26 cellular contexts compared by ENCODE assay signal in the genomic region with DNA sequence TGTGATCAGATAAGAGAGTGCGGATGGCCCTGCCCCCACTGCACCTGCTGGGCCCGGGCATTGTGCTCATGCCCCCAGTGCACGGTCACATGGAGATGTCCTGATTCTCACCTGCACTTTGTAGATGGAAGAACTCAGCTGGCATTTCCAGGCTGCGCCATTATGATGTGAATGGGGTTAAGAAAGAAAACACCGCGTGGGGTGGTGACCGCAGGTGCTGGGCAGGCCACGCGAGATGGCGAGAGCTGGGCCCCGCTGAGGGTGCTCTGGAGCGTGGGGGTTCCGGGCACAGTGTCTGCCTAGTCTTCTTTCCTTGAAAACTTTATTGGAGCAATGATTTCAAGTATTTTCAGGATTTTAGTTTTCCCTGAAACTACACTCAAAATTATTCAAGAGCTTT. TPM values are rescaled to one million over a fixed set of nuclear protein-coding genes. Genes with fewer than 3 reads are reported as not detected.
DNase-seq lines count a peak whose midpoint lies in the region; ATAC-seq and TF ChIP-seq lines count a peak whose summit lies in the region.
"Had no signal": no experiment of that assay in that cellular context is flagged by ENCODE, and none has a peak within 500 bp of the region (broad histone marks: within the 10 kb centered on the region; RNA-seq: fewer than 3 reads in every experiment).

No MANE protein-coding gene starts in this region.

- H3K27ac ChIP-seq in smooth muscle cell (ENCODE audit: low read depth) = no peak overlapping the region
- no peak overlapping the region for H3K27ac ChIP-seq in SJCRH30
- H3K27ac ChIP-seq: BLaER1 treated with 17β-estradiol and CSF1 and Interleukin-3, amounts not matched to agents 10 nM and 100 nM; SK-N-MC had no signal

- H3K4me2 ChIP-seq in smooth muscle cell = no peak overlapping the region
- H3K4me2 ChIP-seq: BLaER1 treated with 17β-estradiol and CSF1 and Interleukin-3, amounts not matched to agents 10 nM and 100 nM had no signal

- H3K36me3 ChIP-seq in smooth muscle cell (ENCODE audit: low read depth) (no peaks in the 10 kb centered on the region), SJCRH30 (peaks cover 3% of the 10 kb centered on the region; the same call in 1 of the 2 replicates)

- no peaks in the 10 kb centered on the region for H3K9me3 Mint-ChIP-seq in activated T-cell treated with anti-CD3 and anti-CD28 coated beads, Interleukin-2, amount 50 U/mL, for 4 hours
- H3K9me3 Mint-ChIP-seq: CD4-positive, alpha-beta T cell had no signal

- TF ChIP-seq CTCF in smooth muscle cell (IDR thresholded peaks at IDR 0.05; ENCODE audit: borderline replicate concordance, insufficient read depth, poor library complexity, severe bottlenecking) = no peak

- no peaks in the 10 kb centered on the region for H3K4me1 Mint-ChIP-seq in activated T-cell treated with anti-CD3 and anti-CD28 coated beads, Interleukin-2, amount 50 U/mL, for 4 hours (ENCODE audit: low read depth)

- H3K4me3 ChIP-seq in smooth muscle cell = no peak overlapping the region
- no peak overlapping the region for H3K4me3 ChIP-seq in SJCRH30
- H3K4me3 ChIP-seq: BLaER1 treated with 17β-estradiol and CSF1 and Interleukin-3, amounts not matched to agents 10 nM and 100 nM; SK-N-MC had no signal

- DNase-seq in left ventricle myocardium superior = peak; percentile 12
- DNase-seq in left cardiac atrium = no peak
- DNase-seq in NCI-H146 treated with DMSO at 0.1 percent for 48 hours (lab: John Stamatoyannopoulos, UW; ENCODE audit: unreplicated experiment) = peak; percentile 64
- peak; percentile 18 for DNase-seq in NCI-H2196 (lab: John Stamatoyannopoulos, UW; ENCODE audit: unreplicated experiment)
- no peak for DNase-seq in activated T-cell treated with anti-CD3 and anti-CD28 coated beads, Interleukin-2, amount 50 U/mL, for 4 hours
- DNase-seq in smooth muscle cell (lab: John Stamatoyannopoulos, UW; ENCODE audit: unreplicated experiment) = no peak
- DNase-seq in SJCRH30 = no peak
- DNase-seq: AML-193; CD4-positive, alpha-beta T cell; COR-L47; DMS 273 treated with DMSO at 0.1 percent for 48 hours; DND-41; KBM-7; MV-4-11; NCI-H1105; NCI-H1694 treated with DMSO at 0.1 percent for 48 hours; NCI-H2171; NCI-H526; NCI-H82; RPMI8226; SHP77 treated with DMSO at 0.1 percent for 48 hours had no signal

- no peaks in the 10 kb centered on the region for H3K9me3 ChIP-seq in smooth muscle cell (replicated peaks; ENCODE audit: low read depth)
- H3K9me3 ChIP-seq in SJCRH30 (replicated peaks) = no peaks in the 10 kb centered on the region
- H3K9me3 ChIP-seq: BLaER1 treated with 17β-estradiol and CSF1 and Interleukin-3, amounts not matched to agents 10 nM and 100 nM had no signal

- no peak overlapping the region for H2AFZ ChIP-seq in smooth muscle cell (ENCODE audit: low read depth)

- H3K4me1 ChIP-seq in smooth muscle cell (ENCODE audit: low read depth) (no peaks in the 10 kb centered on the region), SJCRH30 (peaks cover 8% of the 10 kb centered on the region; the same call in 1 of the 2 replicates)

- no peaks in the 10 kb centered on the region for H3F3A ChIP-seq in smooth muscle cell (ENCODE audit: low read depth)

- ATAC-seq in left ventricle myocardium superior (no peak), left cardiac atrium (no peak)
- no peak for ATAC-seq in activated T-cell treated with anti-CD3 and anti-CD28 coated beads, Interleukin-2, amount 50 U/mL, for 4 hours
- ATAC-seq: HCT116 had no signal

- H3K27me3 Mint-ChIP-seq in activated T-cell treated with anti-CD3 and anti-CD28 coated beads, Interleukin-2, amount 50 U/mL, for 4 hours (ENCODE audit: low read depth) = no peaks in the 10 kb centered on the region
- H3K27me3 Mint-ChIP-seq: CD4-positive, alpha-beta T cell had no signal

- peaks cover 6% of the 10 kb centered on the region for H4K20me1 ChIP-seq in smooth muscle cell (ENCODE audit: low read depth)

- H3K79me2 ChIP-seq in smooth muscle cell (ENCODE audit: low read depth) = no peaks in the 10 kb centered on the region

- H3K9ac ChIP-seq in smooth muscle cell (ENCODE audit: low read depth) = no peak overlapping the region
- H3K9ac ChIP-seq: BLaER1 treated with 17β-estradiol and CSF1 and Interleukin-3, amounts not matched to agents 10 nM and 100 nM had no signal

- no peaks in the 10 kb centered on the region for H3K27me3 ChIP-seq in smooth muscle cell (ENCODE audit: low read depth)
- H3K27me3 ChIP-seq in SJCRH30 = no peaks in the 10 kb centered on the region
- H3K27me3 ChIP-seq: BLaER1 treated with 17β-estradiol and CSF1 and Interleukin-3, amounts not matched to agents 10 nM and 100 nM had no signal

- no peaks in the 10 kb centered on the region for H3K36me3 Mint-ChIP-seq in activated T-cell treated with anti-CD3 and anti-CD28 coated beads, Interleukin-2, amount 50 U/mL, for 4 hours (ENCODE audit: insufficient read depth)

- intact Hi-C loops in left ventricle myocardium superior (cut with micrococcal nuclease) (no loop called here), left cardiac atrium (cut with DNase I) (no loop called here)

- WGBS in smooth muscle cell (ENCODE audit: low lambda C conversion rate) = 98% methylated on average over 13 of the region's 13 CpGs

- no peak overlapping the region for H3K4me3 Mint-ChIP-seq in activated T-cell treated with anti-CD3 and anti-CD28 coated beads, Interleukin-2, amount 50 U/mL, for 4 hours
- H3K4me3 Mint-ChIP-seq: CD4-positive, alpha-beta T cell had no signal

RNA-seq across cellular contexts. Expression of a gene that starts 17.8 kb away (rescaled TPM):
- total RNA-seq in left ventricle myocardium superior = 0.67 TPM
- under 1 TPM; 0.34 to 0.38 TPM for total RNA-seq in left cardiac atrium
- total RNA-seq in activated T-cell treated with anti-CD3 and anti-CD28 coated beads, Interleukin-2, amount 50 U/mL, for 4 hours = under 1 TPM in 1 of 3 donors, not detected in 2; 0.11 TPM
- total RNA-seq in smooth muscle cell = 0.27 and 0.58 TPM in 2 replicates
- not detected in 2 replicates for polyA plus RNA-seq in smooth muscle cell
- 0.12 and 0.63 TPM in 2 replicates for total RNA-seq in SJCRH30 (2014; rRNA removed; shearing (Covaris generic))
- total RNA-seq: T-helper 1 cell treated with Interleukin-12 subunit alpha and Interleukin-12 subunit beta and Interleukin-4 antibody, amounts not matched to agents 30 ng/mL and 1 ng/mL, for 36 hours had no signal

RNA-seq across cellular contexts. Expression of a gene that starts 39.2 kb away (rescaled TPM):
- total RNA-seq in left ventricle myocardium superior (35.5 TPM), left cardiac atrium (10 to 100 TPM; 21.5 to 38.2 TPM), smooth muscle cell (not detected in 2 replicates)
- total RNA-seq in activated T-cell treated with anti-CD3 and anti-CD28 coated beads, Interleukin-2, amount 50 U/mL, for 4 hours = not detected
- polyA plus RNA-seq in smooth muscle cell = 1.4 TPM in 1 of 2 replicates, not detected in the other
- total RNA-seq in SJCRH30 (2014; rRNA removed; shearing (Covaris generic)) = 8.6 and 9.6 TPM in 2 replicates
- total RNA-seq: CD4-positive, alpha-beta T cell; H1; T-helper 1 cell treated with Interleukin-12 subunit alpha and Interleukin-12 subunit beta and Interleukin-4 antibody, amounts not matched to agents 30 ng/mL and 1 ng/mL, for 36 hours had no signal

Comparison
In these comparisons a context has a peak if more than half of its experiments do, and no peak if none do; other contexts are left out.
1. DNase-seq: peak in left ventricle myocardium superior (single experiment), NCI-H146 treated with DMSO at 0.1 percent for 48 hours (single experiment) and NCI-H2196 (single experiment); none in left cardiac atrium (single experiment), activated T-cell treated with anti-CD3 and anti-CD28 coated beads, Interleukin-2, amount 50 U/mL, for 4 hours (single experiment), smooth muscle cell (single experiment) and SJCRH30 (0 of 2).